ENCODE assay signal across 8 cellular contexts in the genomic region with DNA sequence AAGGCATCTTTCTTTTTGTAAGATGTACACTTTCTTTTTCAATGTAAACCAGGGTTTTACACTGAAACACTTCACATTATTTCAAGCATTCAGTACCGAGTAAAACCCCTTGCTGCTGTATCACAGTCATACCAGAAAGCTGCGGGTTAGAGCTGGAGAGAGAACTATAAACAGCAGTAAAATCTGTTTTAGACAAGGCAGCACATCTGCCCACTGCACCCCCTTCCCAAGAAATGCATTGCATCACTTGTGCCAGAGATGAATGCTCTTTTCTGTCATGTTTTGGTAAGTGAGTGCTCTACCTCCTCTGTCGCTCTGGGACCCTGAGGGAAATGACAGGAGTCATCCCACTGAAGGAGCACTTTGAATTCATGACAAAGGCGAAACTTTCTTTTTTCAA.
DNase-seq lines count a peak whose midpoint lies in the region; ATAC-seq and TF ChIP-seq lines count a peak whose summit lies in the region.

No MANE protein-coding gene starts in this region.

- peaks cover 22% of the 10 kb centered on the region for H3K36me3 Mint-ChIP-seq in CD4-positive, CD25-positive, alpha-beta regulatory T cell

- H3K9me3 Mint-ChIP-seq in CD4-positive, CD25-positive, alpha-beta regulatory T cell = no peaks in the 10 kb centered on the region

- peak overlapping the region; percentile 67 for H3K4me2 ChIP-seq in hepatocyte

- no peak overlapping the region for H2AFZ ChIP-seq in hepatocyte

- H3K4me1 ChIP-seq in CD4-positive, CD25-positive, alpha-beta regulatory T cell (ENCODE audit: control insufficient read depth, insufficient read depth, low read length, poor library complexity, severe bottlenecking) = peaks cover 31% of the 10 kb centered on the region
- peaks cover 42% of the 10 kb centered on the region for H3K4me1 ChIP-seq in hepatocyte (ENCODE audit: insufficient read depth)

- no peaks in the 10 kb centered on the region for H3K27me3 ChIP-seq in CD4-positive, CD25-positive, alpha-beta regulatory T cell (ENCODE audit: control insufficient read depth, insufficient read depth, low read length)
- H3K27me3 ChIP-seq in hepatocyte (no peaks in the 10 kb centered on the region), MG63 (no peaks in the 10 kb centered on the region)

- peak overlapping the region; percentile 2 for H3K4me3 ChIP-seq in CD4-positive, CD25-positive, alpha-beta regulatory T cell (ENCODE audit: low read depth, low read length)
- no peak overlapping the region for H3K4me3 ChIP-seq in hepatocyte
- H3K4me3 ChIP-seq in MG63 = no peak overlapping the region

- DNase-seq in CD4-positive, CD25-positive, alpha-beta regulatory T cell = peak in 1 of 3 donors; percentile 76
- DNase-seq in hepatocyte (ENCODE audit: low spot score) (peak; percentile 44), NCI-H2081 (lab: John Stamatoyannopoulos, UW) (no peak), MG63 (no peak)
- DNase-seq in NK-92 treated with Interleukin-12 subunit alpha and Interleukin-12 subunit beta, amount 100 ng/mL, for 24 hours (lab: John Stamatoyannopoulos, UW) = no peak

- H3K79me2 ChIP-seq in hepatocyte = peaks cover 57% of the 10 kb centered on the region

- no peaks in the 10 kb centered on the region for H3K9me3 ChIP-seq in CD4-positive, CD25-positive, alpha-beta regulatory T cell (ENCODE audit: control insufficient read depth in 2 of 2, low read length in 2 of 2)
- no peaks in the 10 kb centered on the region for H3K9me3 ChIP-seq in hepatocyte (ENCODE audit: low read depth)
- H3K9me3 ChIP-seq in MG63 = no peaks in the 10 kb centered on the region

- H3K4me1 Mint-ChIP-seq in CD4-positive, CD25-positive, alpha-beta regulatory T cell = peaks cover 5 to 29% (median 19%) of the 10 kb centered on the region in 4 donors

- no peaks in the 10 kb centered on the region for H3K9me2 ChIP-seq in hepatocyte (replicated peaks; ENCODE audit: insufficient read depth)

- no peak for TF ChIP-seq CTCF in hepatocyte (IDR thresholded peaks at IDR 0.05; ENCODE audit: poor library complexity)

- ATAC-seq in CD4-positive, CD25-positive, alpha-beta regulatory T cell (ENCODE audit: low read depth in 2 of 2) = peak; percentile 70 to 77
- ATAC-seq in GM21360 (IDR thresholded peaks at IDR 0.05; ENCODE audit: unreplicated experiment) = peak; percentile 93
- ATAC-seq in HG03575 (IDR thresholded peaks at IDR 0.05; ENCODE audit: extremely low read depth, insufficient number of reproducible peaks, low FRiP score, unreplicated experiment) = peak; percentile 79
- ATAC-seq in SK-N-SH treated with all-trans-retinoic acid at 6 μM for 48 hours = no peak; the same call in 2 of the 3 replicates

- peak overlapping the region; percentile 51 to 90 (median 72) for H3K27ac Mint-ChIP-seq in CD4-positive, CD25-positive, alpha-beta regulatory T cell

- 56% methylated on average over 4 of the region's 4 CpGs for WGBS in hepatocyte (ENCODE audit: low lambda C conversion rate, missing lambda C conversion rate)

- no peaks in the 10 kb centered on the region for H4K20me1 ChIP-seq in hepatocyte (ENCODE audit: insufficient read depth, poor library complexity, severe bottlenecking)

- no peaks in the 10 kb centered on the region for H3K36me3 ChIP-seq in CD4-positive, CD25-positive, alpha-beta regulatory T cell (ENCODE audit: control insufficient read depth, insufficient read depth, low read length)
- H3K36me3 ChIP-seq in hepatocyte (replicated peaks; ENCODE audit: insufficient read depth, low read depth) (no peaks in the 10 kb centered on the region), MG63 (no peaks in the 10 kb centered on the region)

- no peaks in the 10 kb centered on the region for H3K27me3 Mint-ChIP-seq in CD4-positive, CD25-positive, alpha-beta regulatory T cell

- no peak overlapping the region for H3K27ac ChIP-seq in CD4-positive, CD25-positive, alpha-beta regulatory T cell (ENCODE audit: insufficient read depth, low read length, poor library complexity, severe bottlenecking)
- peak overlapping the region; percentile 83 for H3K27ac ChIP-seq in hepatocyte

- peak overlapping the region in 2 of 4 donors; percentile 42 to 57 for H3K4me3 Mint-ChIP-seq in CD4-positive, CD25-positive, alpha-beta regulatory T cell

TF ChIP-seq in SK-N-SH treated with all-trans-retinoic acid at 6 μM for 48 hours, 23 proteins besides CTCF, POLR2A, EP300 and RAD21:
- no peak for TF ChIP-seq ARNTL (CRISPR knock-in tag; IDR thresholded peaks at IDR 0.05; ENCODE audit: borderline replicate concordance, low read depth)
- TF ChIP-seq, protein P1, sequence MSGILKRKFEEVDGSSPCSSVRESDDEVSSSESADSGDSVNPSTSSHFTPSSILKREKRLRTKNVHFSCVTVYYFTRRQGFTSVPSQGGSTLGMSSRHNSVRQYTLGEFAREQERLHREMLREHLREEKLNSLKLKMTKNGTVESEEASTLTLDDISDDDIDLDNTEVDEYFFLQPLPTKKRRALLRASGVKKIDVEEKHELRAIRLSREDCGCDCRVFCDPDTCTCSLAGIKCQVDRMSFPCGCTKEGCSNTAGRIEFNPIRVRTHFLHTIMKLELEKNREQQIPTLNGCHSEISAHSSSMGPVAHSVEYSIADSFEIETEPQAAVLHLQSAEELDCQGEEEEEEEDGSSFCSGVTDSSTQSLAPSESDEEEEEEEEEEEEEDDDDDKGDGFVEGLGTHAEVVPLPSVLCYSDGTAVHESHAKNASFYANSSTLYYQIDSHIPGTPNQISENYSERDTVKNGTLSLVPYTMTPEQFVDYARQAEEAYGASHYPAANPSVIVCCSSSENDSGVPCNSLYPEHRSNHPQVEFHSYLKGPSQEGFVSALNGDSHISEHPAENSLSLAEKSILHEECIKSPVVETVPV (CRISPR knock-in tag; IDR thresholded peaks at IDR 0.05) = no peak
- TF ChIP-seq ZC3H10 (CRISPR knock-in tag; IDR thresholded peaks at IDR 0.05) = no peak
- TF ChIP-seq, protein P2, sequence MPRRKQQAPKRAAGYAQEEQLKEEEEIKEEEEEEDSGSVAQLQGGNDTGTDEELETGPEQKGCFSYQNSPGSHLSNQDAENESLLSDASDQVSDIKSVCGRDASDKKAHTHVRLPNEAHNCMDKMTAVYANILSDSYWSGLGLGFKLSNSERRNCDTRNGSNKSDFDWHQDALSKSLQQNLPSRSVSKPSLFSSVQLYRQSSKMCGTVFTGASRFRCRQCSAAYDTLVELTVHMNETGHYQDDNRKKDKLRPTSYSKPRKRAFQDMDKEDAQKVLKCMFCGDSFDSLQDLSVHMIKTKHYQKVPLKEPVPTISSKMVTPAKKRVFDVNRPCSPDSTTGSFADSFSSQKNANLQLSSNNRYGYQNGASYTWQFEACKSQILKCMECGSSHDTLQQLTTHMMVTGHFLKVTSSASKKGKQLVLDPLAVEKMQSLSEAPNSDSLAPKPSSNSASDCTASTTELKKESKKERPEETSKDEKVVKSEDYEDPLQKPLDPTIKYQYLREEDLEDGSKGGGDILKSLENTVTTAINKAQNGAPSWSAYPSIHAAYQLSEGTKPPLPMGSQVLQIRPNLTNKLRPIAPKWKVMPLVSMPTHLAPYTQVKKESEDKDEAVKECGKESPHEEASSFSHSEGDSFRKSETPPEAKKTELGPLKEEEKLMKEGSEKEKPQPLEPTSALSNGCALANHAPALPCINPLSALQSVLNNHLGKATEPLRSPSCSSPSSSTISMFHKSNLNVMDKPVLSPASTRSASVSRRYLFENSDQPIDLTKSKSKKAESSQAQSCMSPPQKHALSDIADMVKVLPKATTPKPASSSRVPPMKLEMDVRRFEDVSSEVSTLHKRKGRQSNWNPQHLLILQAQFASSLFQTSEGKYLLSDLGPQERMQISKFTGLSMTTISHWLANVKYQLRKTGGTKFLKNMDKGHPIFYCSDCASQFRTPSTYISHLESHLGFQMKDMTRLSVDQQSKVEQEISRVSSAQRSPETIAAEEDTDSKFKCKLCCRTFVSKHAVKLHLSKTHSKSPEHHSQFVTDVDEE (CRISPR knock-in tag; IDR thresholded peaks at IDR 0.05) = no peak
- TF ChIP-seq ZNF70 (CRISPR knock-in tag; IDR thresholded peaks at IDR 0.05) = no peak
- TF ChIP-seq, protein P3, sequence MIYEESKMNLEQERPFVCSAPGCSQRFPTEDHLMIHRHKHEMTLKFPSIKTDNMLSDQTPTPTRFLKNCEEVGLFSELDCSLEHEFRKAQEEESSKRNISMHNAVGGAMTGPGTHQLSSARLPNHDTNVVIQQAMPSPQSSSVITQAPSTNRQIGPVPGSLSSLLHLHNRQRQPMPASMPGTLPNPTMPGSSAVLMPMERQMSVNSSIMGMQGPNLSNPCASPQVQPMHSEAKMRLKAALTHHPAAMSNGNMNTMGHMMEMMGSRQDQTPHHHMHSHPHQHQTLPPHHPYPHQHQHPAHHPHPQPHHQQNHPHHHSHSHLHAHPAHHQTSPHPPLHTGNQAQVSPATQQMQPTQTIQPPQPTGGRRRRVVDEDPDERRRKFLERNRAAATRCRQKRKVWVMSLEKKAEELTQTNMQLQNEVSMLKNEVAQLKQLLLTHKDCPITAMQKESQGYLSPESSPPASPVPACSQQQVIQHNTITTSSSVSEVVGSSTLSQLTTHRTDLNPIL (CRISPR knock-in tag; IDR thresholded peaks at IDR 0.05; ENCODE audit: low read depth) = no peak
- no peak for TF ChIP-seq GLIS3 (CRISPR knock-in tag; IDR thresholded peaks at IDR 0.05)
- TF ChIP-seq BACH2 (CRISPR knock-in tag; IDR thresholded peaks at IDR 0.05; ENCODE audit: borderline replicate concordance) = no peak
- no peak for TF ChIP-seq ZNF565 (CRISPR knock-in tag; conservative IDR thresholded peaks at IDR 0.05; ENCODE audit: low read depth)
- TF ChIP-seq CSDC2 (CRISPR knock-in tag; IDR thresholded peaks at IDR 0.05) = no peak
- TF ChIP-seq RARB (CRISPR knock-in tag; IDR thresholded peaks at IDR 0.05) = no peak
- TF ChIP-seq TCF4 (CRISPR knock-in tag; IDR thresholded peaks at IDR 0.05; ENCODE audit: borderline replicate concordance) = no peak
- no peak for TF ChIP-seq ZFP3 (CRISPR knock-in tag; IDR thresholded peaks at IDR 0.05)
- TF ChIP-seq POU6F1 (CRISPR knock-in tag; IDR thresholded peaks at IDR 0.05; ENCODE audit: borderline replicate concordance, low read depth) = no peak
- no peak for TF ChIP-seq ZFP30 (CRISPR knock-in tag; IDR thresholded peaks at IDR 0.05)
